30 cellular contexts compared by ENCODE assay signal in the genomic region with DNA sequence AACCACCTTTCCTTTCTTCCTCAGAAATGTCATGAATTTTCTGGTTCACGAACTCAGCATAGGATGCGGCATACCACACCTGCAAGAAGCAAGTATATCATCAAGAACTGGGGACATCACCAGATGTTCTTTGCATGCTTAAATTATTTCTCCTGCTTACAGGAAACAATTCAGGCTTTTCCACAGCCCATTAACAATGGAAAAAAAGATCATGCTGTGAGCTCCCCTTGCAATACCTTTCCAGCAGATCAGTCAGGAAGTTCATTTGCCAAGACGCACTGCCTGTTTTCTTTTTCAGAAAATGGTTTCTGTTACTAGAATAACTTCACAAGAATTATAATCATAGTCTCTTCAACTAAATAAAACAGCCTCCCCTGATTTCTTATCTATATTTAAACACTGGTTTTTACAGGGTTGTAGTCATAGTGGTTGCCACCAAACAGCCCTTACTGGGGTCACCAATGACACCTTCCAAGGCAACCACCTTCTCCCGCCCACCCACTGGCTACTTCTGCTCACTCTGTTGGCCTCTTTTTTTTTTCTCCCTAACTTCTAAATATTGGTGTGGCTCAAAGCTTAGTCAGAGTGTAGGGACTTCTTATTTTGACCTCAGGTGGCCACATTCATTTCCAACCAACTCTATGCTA. TPM values are rescaled to one million over a fixed set of nuclear protein-coding genes. Genes with fewer than 3 reads are reported as not detected.
DNase-seq lines count a peak whose midpoint lies in the region; ATAC-seq, FAIRE-seq and TF ChIP-seq lines count a peak whose summit lies in the region.
"Had no signal": no experiment of that assay in that cellular context is flagged by ENCODE, and none has a peak within 500 bp of the region (broad histone marks: within the 10 kb centered on the region; RNA-seq: fewer than 3 reads in every experiment).

No MANE protein-coding gene starts in this region.

- TF ChIP-seq CTCF in H1 (IDR thresholded peaks at IDR 0.05; ENCODE audit: control extremely low read depth in 1 of 3, insufficient read depth in 1 of 3, low read depth in 1 of 3, low read length in 3 of 3) (no peak), heart right ventricle (IDR thresholded peaks at IDR 0.05) (no peak)

- no peak overlapping the region for H3K18ac ChIP-seq in H1 (ENCODE audit: extremely low read depth, low read length)

- no peak overlapping the region for H3K4me3 Mint-ChIP-seq in stimulated activated effector memory CD8-positive, alpha-beta T cell treated with anti-CD3 and anti-CD28 coated beads, Interleukin-12 subunit alpha, Interleukin-12 subunit beta, amount 100 ng/mL, for 72 hours
- no peak overlapping the region for H3K4me3 Mint-ChIP-seq in stimulated activated memory B cell treated with anti-CD40 and anti-IgM and Interleukin-4, amounts not matched to agents 10 μg/mL and 1 μg/mL and 100 μg/mL, for 72 hours
- H3K4me3 Mint-ChIP-seq: activated naive CD8-positive, alpha-beta T cell; activated T-helper 17 cell treated with anti-CD3 and anti-CD28 coated beads, Interleukin-2, amount 50 U/mL, for 72 hours; B cell; immature natural killer cell; naive thymus-derived CD4-positive, alpha-beta T cell; T-helper 2 cell treated with Interferon-gamma antibody and Interleukin-4, amounts not matched to agents 5 μg/mL and 100 μg/mL, for 36 hours had no signal

- intact Hi-C loops in heart right ventricle (cut with DNase I) = no loop called here

- H2AK5ac ChIP-seq in H1 (ENCODE audit: low read depth, low read length) = no peak overlapping the region

- peak; percentile 45 for ATAC-seq in stimulated activated effector memory CD8-positive, alpha-beta T cell treated with anti-CD3 and anti-CD28 coated beads, Interleukin-12 subunit alpha, Interleukin-12 subunit beta, amount 100 ng/mL, for 72 hours
- ATAC-seq in HG03571 (IDR thresholded peaks at IDR 0.05; ENCODE audit: unreplicated experiment) (no peak), heart right ventricle (no peak)
- ATAC-seq in stimulated activated memory B cell treated with anti-CD40 and anti-IgM and Interleukin-4, amounts not matched to agents 10 μg/mL and 1 μg/mL and 100 μg/mL, for 72 hours = no peak
- ATAC-seq: A549; activated T-helper 17 cell treated with anti-CD3 and anti-CD28 coated beads, Interleukin-2, amount 50 U/mL, for 72 hours; GM12878; left lung; naive thymus-derived CD4-positive, alpha-beta T cell; SK-N-SH treated with all-trans-retinoic acid at 6 μM for 48 hours had no signal

- H3K9ac ChIP-seq in H1 (replicated peaks in 1 of 4; ENCODE audit: extremely low read depth in 1 of 4, low read depth in 3 of 4, low read length in 3 of 4) = no peak overlapping the region

- TF ChIP-seq RAD21 in H1 (IDR thresholded peaks at IDR 0.05 in 1 of 2, conservative IDR thresholded peaks at IDR 0.05 in 1 of 2; ENCODE audit: low read depth in 2 of 2, low read length in 2 of 2) = no peak

- H3K4me1 ChIP-seq in H1 (replicated peaks in 1 of 4; ENCODE audit: control insufficient read depth in 3 of 4, insufficient read depth in 4 of 4, low read length in 3 of 4) = peaks cover 0 to 11% (median 6%) of the 10 kb centered on the region in 4 experiments; a peak in 6 of 7 replicates
- no peaks in the 10 kb centered on the region for H3K4me1 ChIP-seq in heart right ventricle
- H3K4me1 ChIP-seq: A549, left lung had no signal

- FAIRE-seq in H1 (lab: Jason Lieb, UNC) = no peak
- FAIRE-seq: A549, GM12878, H54 had no signal

- WGBS in H1 (ENCODE audit: extremely low coverage in 1 of 2, insufficient coverage in 1 of 2, insufficient read length in 1 of 2, insufficient replicate concordance in 2 of 2, low coverage in 1 of 2, low lambda C conversion rate in 2 of 2, missing lambda C conversion rate in 1 of 2), 2 experiments = 80% methylated on average over 4 of the region's 4 CpGs; no CpG with 5 or more reads in 1 of the 2 experiments
- 79 to 80% methylated on average over 4 of the region's 4 CpGs for WGBS in heart right ventricle, 2 donors

- H2BK120ac ChIP-seq in H1 (replicated peaks; ENCODE audit: low read depth, low read length) = no peak overlapping the region

- H3K4me3 ChIP-seq in H1 (ENCODE audit: extremely low read depth in 1 of 4, insufficient read depth in 2 of 4, low read depth in 3 of 4, low read length in 4 of 4) = no peak overlapping the region
- no peak overlapping the region for H3K4me3 ChIP-seq in heart right ventricle
- H3K4me3 ChIP-seq: A549, GM12878, left lung, skin epidermis had no signal

- no peak for TF ChIP-seq POLR2A in H1 (IDR thresholded peaks at IDR 0.05; ENCODE audit: control extremely low read depth in 1 of 2, low read depth in 2 of 2, low read length in 2 of 2)

- H3K79me2 ChIP-seq in H1 (ENCODE audit: control insufficient read depth in 1 of 2, insufficient read depth in 2 of 2, low read length in 2 of 2) = no peaks in the 10 kb centered on the region

- H3K27me3 ChIP-seq in H1 (replicated peaks in 1 of 4; ENCODE audit: control insufficient read depth in 3 of 4, extremely low read depth in 1 of 4, insufficient read depth in 3 of 4, low read length in 3 of 4) (no peaks in the 10 kb centered on the region), heart right ventricle (no peaks in the 10 kb centered on the region)
- H3K27me3 ChIP-seq: left lung had no signal

- H3K9me3 ChIP-seq in H1 (ENCODE audit: insufficient read depth in 2 of 2, low read depth in 1 of 2, low read length in 1 of 2) = no peaks in the 10 kb centered on the region
- H3K9me3 ChIP-seq in heart right ventricle = no peaks in the 10 kb centered on the region
- H3K9me3 ChIP-seq: A549, left lung had no signal

- CTCF ChIA-PET in H1 (lab: Charles Lee; ENCODE audit: partially characterized antibody) = interaction anchor here (4.0 kb wide), 1 partner anchor 194 kb away, joined by 15 read pairs; no protein-coding TSS in a partner anchor

- H3K4me1 Mint-ChIP-seq in stimulated activated effector memory CD8-positive, alpha-beta T cell treated with anti-CD3 and anti-CD28 coated beads, Interleukin-12 subunit alpha, Interleukin-12 subunit beta, amount 100 ng/mL, for 72 hours = no peaks in the 10 kb centered on the region
- H3K4me1 Mint-ChIP-seq in stimulated activated memory B cell treated with anti-CD40 and anti-IgM and Interleukin-4, amounts not matched to agents 10 μg/mL and 1 μg/mL and 100 μg/mL, for 72 hours = no peaks in the 10 kb centered on the region
- H3K4me1 Mint-ChIP-seq: activated T-helper 17 cell treated with anti-CD3 and anti-CD28 coated beads, Interleukin-2, amount 50 U/mL, for 72 hours; B cell; immature natural killer cell; naive thymus-derived CD4-positive, alpha-beta T cell had no signal

- no peaks in the 10 kb centered on the region for H3K27me3 Mint-ChIP-seq in stimulated activated memory B cell treated with anti-CD40 and anti-IgM and Interleukin-4, amounts not matched to agents 10 μg/mL and 1 μg/mL and 100 μg/mL, for 72 hours
- H3K27me3 Mint-ChIP-seq: activated naive CD8-positive, alpha-beta T cell; activated T-helper 17 cell treated with anti-CD3 and anti-CD28 coated beads, Interleukin-2, amount 50 U/mL, for 72 hours; B cell; naive thymus-derived CD4-positive, alpha-beta T cell had no signal

- POLR2A ChIA-PET in H1 (lab: Charles Lee; ENCODE audit: partially characterized antibody) = interaction anchor here (1.2 kb wide), 1 partner anchor 11 kb away, joined by 3 read pairs; no protein-coding TSS in a partner anchor

- no peak overlapping the region for H3K27ac Mint-ChIP-seq in stimulated activated effector memory CD8-positive, alpha-beta T cell treated with anti-CD3 and anti-CD28 coated beads, Interleukin-12 subunit alpha, Interleukin-12 subunit beta, amount 100 ng/mL, for 72 hours
- H3K27ac Mint-ChIP-seq in stimulated activated memory B cell treated with anti-CD40 and anti-IgM and Interleukin-4, amounts not matched to agents 10 μg/mL and 1 μg/mL and 100 μg/mL, for 72 hours = no peak overlapping the region
- H3K27ac Mint-ChIP-seq: activated naive CD8-positive, alpha-beta T cell; activated T-helper 17 cell treated with anti-CD3 and anti-CD28 coated beads, Interleukin-2, amount 50 U/mL, for 72 hours; B cell; immature natural killer cell; naive thymus-derived CD4-positive, alpha-beta T cell; T-helper 2 cell treated with Interferon-gamma antibody and Interleukin-4, amounts not matched to agents 5 μg/mL and 100 μg/mL, for 36 hours had no signal

- H3K56ac ChIP-seq in H1 (replicated peaks; ENCODE audit: insufficient read length, low read depth, low read length) = no peak overlapping the region

- H3K23me2 ChIP-seq in H1 (ENCODE audit: low read depth, low read length) = no peaks in the 10 kb centered on the region

- H2BK15ac ChIP-seq in H1 (ENCODE audit: low read length) = no peak overlapping the region

- no peak overlapping the region for H2AFZ ChIP-seq in H1 (ENCODE audit: low read length)

- H3K36me3 ChIP-seq in H1 (ENCODE audit: control insufficient read depth in 2 of 4, insufficient read depth in 4 of 4, low read length in 3 of 4) (peaks cover 0 to 12% (median 7%) of the 10 kb centered on the region in 4 experiments; a peak in 3 of 8 replicates), heart right ventricle (peaks cover 0 to 46% (median 9%) of the 10 kb centered on the region in 9 donors)

- H4K8ac ChIP-seq in H1 (ENCODE audit: extremely low read depth, insufficient read depth, low read length) = no peak overlapping the region

- DNase-seq in NCI-H526 (lab: John Stamatoyannopoulos, UW) = peak; percentile 31 to 58
- no peak for DNase-seq in NCI-H526 treated with DMSO at 0.1 percent for 48 hours (lab: John Stamatoyannopoulos, UW)
- peak; percentile 35 for DNase-seq in NCI-H146 (lab: John Stamatoyannopoulos, UW)
- no peak for DNase-seq in H1 (ENCODE audit: low read depth in 1 of 2, low spot score in 2 of 2)
- DNase-seq in stimulated activated effector memory CD8-positive, alpha-beta T cell treated with anti-CD3 and anti-CD28 coated beads, Interleukin-12 subunit alpha, Interleukin-12 subunit beta, amount 100 ng/mL, for 72 hours (ENCODE audit: low spot score in 2 of 2) = no peak
- DNase-seq in heart right ventricle = no peak
- DNase-seq: activated CD8-positive, alpha-beta memory T cell treated with anti-CD3 and anti-CD28 coated beads, Interleukin-2, amount 50 U/mL, for 4 hours; cerebellar nuclear complex; head of caudate nucleus; immature natural killer cell; left lung; naive thymus-derived CD4-positive, alpha-beta T cell; NCI-H1092 treated with DMSO at 0.1 percent for 48 hours; NCI-H748 treated with DMSO at 0.1 percent for 48 hours; OCI-M1; substantia nigra had no signal

- no peak overlapping the region for H4K5ac ChIP-seq in H1 (ENCODE audit: insufficient read length, low read depth, low read length)

- no peaks in the 10 kb centered on the region for H3K79me1 ChIP-seq in H1 (ENCODE audit: low read depth, low read length)

- no peak overlapping the region for H2BK20ac ChIP-seq in H1 (ENCODE audit: low read length)

- H2BK12ac ChIP-seq in H1 (ENCODE audit: low read depth, low read length) = no peak overlapping the region

- TF ChIP-seq EP300 in H1 (IDR thresholded peaks at IDR 0.05; ENCODE audit: borderline replicate concordance in 1 of 2, low read depth in 2 of 2, low read length in 2 of 2) = no peak

- no peaks in the 10 kb centered on the region for H3K9me3 Mint-ChIP-seq in stimulated activated effector memory CD8-positive, alpha-beta T cell treated with anti-CD3 and anti-CD28 coated beads, Interleukin-12 subunit alpha, Interleukin-12 subunit beta, amount 100 ng/mL, for 72 hours
- no peaks in the 10 kb centered on the region for H3K9me3 Mint-ChIP-seq in stimulated activated memory B cell treated with anti-CD40 and anti-IgM and Interleukin-4, amounts not matched to agents 10 μg/mL and 1 μg/mL and 100 μg/mL, for 72 hours
- H3K9me3 Mint-ChIP-seq: activated T-helper 17 cell treated with anti-CD3 and anti-CD28 coated beads, Interleukin-2, amount 50 U/mL, for 72 hours; immature natural killer cell; naive thymus-derived CD4-positive, alpha-beta T cell; T-helper 2 cell treated with Interferon-gamma antibody and Interleukin-4, amounts not matched to agents 5 μg/mL and 100 μg/mL, for 36 hours had no signal

- no peaks in the 10 kb centered on the region for H4K20me1 ChIP-seq in H1 (replicated peaks in 1 of 2; ENCODE audit: control insufficient read depth in 1 of 2, insufficient read depth in 2 of 2, low read length in 2 of 2)

- peak overlapping the region; percentile 86; the same call in 1 of the 2 replicates for H2BK5ac ChIP-seq in H1 (ENCODE audit: low read depth, low read length)

- H4K91ac ChIP-seq in H1 (replicated peaks; ENCODE audit: insufficient read length, low read length) = no peak overlapping the region

- H3K36me3 Mint-ChIP-seq in stimulated activated effector memory CD8-positive, alpha-beta T cell treated with anti-CD3 and anti-CD28 coated beads, Interleukin-12 subunit alpha, Interleukin-12 subunit beta, amount 100 ng/mL, for 72 hours = peaks cover 11% of the 10 kb centered on the region
- H3K36me3 Mint-ChIP-seq in stimulated activated memory B cell treated with anti-CD40 and anti-IgM and Interleukin-4, amounts not matched to agents 10 μg/mL and 1 μg/mL and 100 μg/mL, for 72 hours = peaks cover 55% of the 10 kb centered on the region

- H3K27ac ChIP-seq in H1 (ENCODE audit: low read depth, low read length) (no peak overlapping the region), heart right ventricle (no peak overlapping the region)
- H3K27ac ChIP-seq: A549, epithelial cell of prostate, HL-60, left lung, skin epidermis, VCaP had no signal

- no peak overlapping the region for H3K14ac ChIP-seq in H1 (ENCODE audit: insufficient read length)

- H3K4ac ChIP-seq in H1 (replicated peaks; ENCODE audit: insufficient read length, low read depth, low read length) = no peak overlapping the region

- no peak overlapping the region for H3K4me2 ChIP-seq in H1 (ENCODE audit: insufficient read depth in 1 of 2, low read depth in 2 of 2, low read length in 2 of 2)
- H3K4me2 ChIP-seq: A549 had no signal

- H3K23ac ChIP-seq in H1 (ENCODE audit: insufficient read length) = no peak overlapping the region

RNA-seq across cellular contexts. Expression of a gene that starts 42.3 kb away (rescaled TPM):
- total RNA-seq in H1 (2021; fragmentation: NEBNext Ultra II Directional; extraction: Animal tissue kit (Norgen Biotek cat#: 25700)) = 27.9 and 31.0 TPM in 2 replicates
- polyA plus RNA-seq in H1 (2011; rRNA removed) (17.0 and 22.2 TPM in 2 replicates), heart right ventricle (1 to 10 TPM; 5.0 to 6.5 TPM)
- 19.2 TPM for polyA plus RNA-seq in H1 (2011; cell fraction: cytosol; rRNA removed)
- polyA plus RNA-seq in H1 (2011; cell fraction: nucleus; rRNA removed) = 50.8 TPM
- polyA plus RNA-seq in H1 (2012, experiment 1 of 2) = 18.0 to 23.0 TPM (median 22.0 TPM) in 4 replicates
- polyA plus RNA-seq in H1 (2012, experiment 2 of 2) = 10.1 TPM
- 12.8 TPM for polyA plus RNA-seq in H1 (2013, experiment 1 of 2)
- 12.8 TPM for polyA plus RNA-seq in H1 (2013, experiment 2 of 2)
- 22.5 and 27.2 TPM in 2 replicates for polyA minus RNA-seq in H1 (2011; rRNA and poly(A)+ RNA removed)
- 13.9 TPM for polyA minus RNA-seq in H1 (2011; cell fraction: cytosol; rRNA and poly(A)+ RNA removed)
- 29.4 TPM for polyA minus RNA-seq in H1 (2011; cell fraction: nucleus; rRNA and poly(A)+ RNA removed)
- 10 to 100 TPM in 9 of 10 donors, 1 to 10 TPM in 1; 8.3 to 14.5 (median 12.1) TPM for total RNA-seq in heart right ventricle

Comparison
In these comparisons a context has a peak if more than half of its experiments do, and no peak if none do; other contexts are left out.
1. DNase-seq: peak in NCI-H526 (2 of 2) and NCI-H146 (single experiment); none in NCI-H526 treated with DMSO at 0.1 percent for 48 hours (single experiment), H1 (0 of 2), stimulated activated effector memory CD8-positive, alpha-beta T cell treated with anti-CD3 and anti-CD28 coated beads, Interleukin-12 subunit alpha, Interleukin-12 subunit beta, amount 100 ng/mL, for 72 hours (0 of 2) and heart right ventricle (0 of 2).